In the genomic region with DNA sequence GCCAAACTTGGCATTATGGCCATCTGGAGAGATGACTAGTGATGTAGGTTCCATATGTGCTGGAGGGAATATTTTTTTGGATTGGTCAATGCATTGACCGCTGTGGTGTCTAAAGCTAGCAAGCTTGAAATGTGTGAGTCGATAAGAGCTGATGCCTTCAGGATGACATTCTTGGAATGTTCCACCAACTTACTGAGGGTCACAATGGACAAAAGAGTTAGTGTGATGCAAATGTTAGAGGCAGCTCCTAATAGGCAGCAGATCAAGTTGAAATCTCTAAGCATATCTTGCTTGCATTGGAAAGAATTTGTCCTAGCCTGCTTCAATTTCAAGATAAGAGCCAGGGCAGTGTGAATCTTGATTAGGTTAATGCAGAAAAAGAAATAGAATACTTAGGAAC, we compare ENCODE assay signal across 18 cellular contexts.
DNase-seq lines count a peak whose midpoint lies in the region; ATAC-seq, FAIRE-seq and TF ChIP-seq lines count a peak whose summit lies in the region.
"Had no signal": no experiment of that assay in that cellular context is flagged by ENCODE, and none has a peak within 500 bp of the region (broad histone marks: within the 10 kb centered on the region; RNA-seq: fewer than 3 reads in every experiment).

No MANE protein-coding gene starts in this region.

- H3K79me2 ChIP-seq in GM23338 (replicated peaks; ENCODE audit: insufficient read depth) (no peaks in the 10 kb centered on the region), endothelial cell of umbilical vein (ENCODE audit: control insufficient read depth, insufficient read depth, low read length) (no peaks in the 10 kb centered on the region), mesendoderm (ENCODE audit: control insufficient read depth, insufficient read depth, low read length) (no peaks in the 10 kb centered on the region)

- H2BK15ac ChIP-seq in mesendoderm (replicated peaks; ENCODE audit: low read depth) = no peak overlapping the region

- no peak overlapping the region for H3K4me3 Mint-ChIP-seq in GM23338
- no peak overlapping the region for H3K4me3 Mint-ChIP-seq in activated T-helper 2 cell treated with anti-CD3 and anti-CD28 coated beads, Interferon-gamma antibody, Interleukin-2, Interleukin-4, amounts not matched to agents 10 μg/mL and 5 μg/mL and 100 μg/mL, durations not matched to agents 14 hours and 24 hours and 36 hours (ENCODE audit: low read depth)
- H3K4me3 Mint-ChIP-seq: CD4-positive, alpha-beta memory T cell had no signal

- H3K9ac ChIP-seq in NT2/D1 (ENCODE audit: insufficient read length, low read depth) (no peak overlapping the region), endothelial cell of umbilical vein (replicated peaks; ENCODE audit: extremely low read depth, insufficient read depth, low read length) (no peak overlapping the region), mesendoderm (ENCODE audit: low read length) (no peak overlapping the region)

- peak; percentile 52 for FAIRE-seq in endothelial cell of umbilical vein (lab: Jason Lieb, UNC)
- FAIRE-seq: A204.1, GM12892, GM19239, H54, K562 had no signal

- H3K4me3 ChIP-seq in GM23338 (no peak overlapping the region), NT2/D1 (ENCODE audit: insufficient read length, low read depth) (no peak overlapping the region), endothelial cell of umbilical vein (replicated peaks in 1 of 3; ENCODE audit: insufficient read depth in 1 of 3, low read depth in 1 of 3, low read length in 3 of 3) (no peak overlapping the region), mesendoderm (ENCODE audit: low read length) (no peak overlapping the region)
- H3K4me3 ChIP-seq: K562 had no signal

- DNase-seq in GM23338 (ENCODE audit: low spot score) (peak; percentile 30), NT2/D1 (ENCODE audit: low read depth, low spot score) (peak; percentile 25), endothelial cell of umbilical vein (ENCODE audit: low read depth, low spot score) (no peak), mesendoderm (peak; percentile 59), NCI-H526 (lab: John Stamatoyannopoulos, UW) (no peak)
- no peak for DNase-seq in activated T-helper 2 cell treated with anti-CD3 and anti-CD28 coated beads, Interferon-gamma antibody, Interleukin-2, Interleukin-4, amounts not matched to agents 10 μg/mL and 5 μg/mL and 100 μg/mL, durations not matched to agents 14 hours and 24 hours and 36 hours (ENCODE audit: low spot score)
- DNase-seq: BE2C; CD4-positive, alpha-beta memory T cell; DMS79 treated with DMSO at 0.1 percent for 48 hours; EL; GDM1 had no signal

- no peaks in the 10 kb centered on the region for H3K9me2 ChIP-seq in GM23338 (ENCODE audit: insufficient read depth)

- BruUV-seq in endothelial cell of umbilical vein (replicated peaks; lab: Mats Ljungman, UMichigan) = no TSS peak

- no peaks in the 10 kb centered on the region for H3K9me3 Mint-ChIP-seq in GM23338
- no peaks in the 10 kb centered on the region for H3K9me3 Mint-ChIP-seq in activated T-helper 2 cell treated with anti-CD3 and anti-CD28 coated beads, Interferon-gamma antibody, Interleukin-2, Interleukin-4, amounts not matched to agents 10 μg/mL and 5 μg/mL and 100 μg/mL, durations not matched to agents 14 hours and 24 hours and 36 hours
- H3K9me3 Mint-ChIP-seq: CD4-positive, alpha-beta memory T cell had no signal

- CTCF ChIA-PET in endothelial cell of umbilical vein (lab: Charles Lee) = no interaction called here

- no peaks in the 10 kb centered on the region for H3K36me3 ChIP-seq in GM23338 (ENCODE audit: insufficient read depth)
- no peaks in the 10 kb centered on the region for H3K36me3 ChIP-seq in NT2/D1 (ENCODE audit: insufficient read depth, insufficient read length, low read length)
- H3K36me3 ChIP-seq in endothelial cell of umbilical vein (ENCODE audit: control insufficient read depth in 2 of 2, extremely low read depth in 1 of 2, insufficient read depth in 2 of 2, low read length in 2 of 2) = no peaks in the 10 kb centered on the region
- no peaks in the 10 kb centered on the region for H3K36me3 ChIP-seq in mesendoderm (ENCODE audit: control insufficient read depth, insufficient read depth, low read length)
- H3K36me3 ChIP-seq: BE2C had no signal

- no peaks in the 10 kb centered on the region for H4K20me1 ChIP-seq in GM23338 (replicated peaks; ENCODE audit: insufficient read depth)
- H4K20me1 ChIP-seq in endothelial cell of umbilical vein (replicated peaks; ENCODE audit: control insufficient read depth, extremely low read depth, insufficient read depth, low read length) = no peaks in the 10 kb centered on the region

- no peak overlapping the region for H3K56ac ChIP-seq in mesendoderm (ENCODE audit: low read length)

- no peaks in the 10 kb centered on the region for H3F3A ChIP-seq in GM23338 (replicated peaks; ENCODE audit: low read depth)

- H3K36me3 Mint-ChIP-seq in GM23338 (ENCODE audit: low read depth) = no peaks in the 10 kb centered on the region
- H3K36me3 Mint-ChIP-seq in activated T-helper 2 cell treated with anti-CD3 and anti-CD28 coated beads, Interferon-gamma antibody, Interleukin-2, Interleukin-4, amounts not matched to agents 10 μg/mL and 5 μg/mL and 100 μg/mL, durations not matched to agents 14 hours and 24 hours and 36 hours (ENCODE audit: low read depth) = no peaks in the 10 kb centered on the region
- H3K36me3 Mint-ChIP-seq: CD4-positive, alpha-beta memory T cell had no signal

- no peaks in the 10 kb centered on the region for H3K9me1 ChIP-seq in endothelial cell of umbilical vein (replicated peaks; ENCODE audit: control insufficient read depth, extremely low read depth, insufficient read depth, low read length)

- peaks cover 41% of the 10 kb centered on the region for H3K4me1 Mint-ChIP-seq in GM23338
- peaks cover 6% of the 10 kb centered on the region for H3K4me1 Mint-ChIP-seq in activated T-helper 2 cell treated with anti-CD3 and anti-CD28 coated beads, Interferon-gamma antibody, Interleukin-2, Interleukin-4, amounts not matched to agents 10 μg/mL and 5 μg/mL and 100 μg/mL, durations not matched to agents 14 hours and 24 hours and 36 hours (ENCODE audit: low read depth)

- no peak overlapping the region for H3K18ac ChIP-seq in mesendoderm (ENCODE audit: low read length)

- dilution Hi-C loops in endothelial cell of umbilical vein (cut with MboI; ENCODE audit: extremely low pct_ligation_motif_present, low sequenced_read_pairs) = no loop called here

- H3K79me1 ChIP-seq in mesendoderm (ENCODE audit: low read length) = no peaks in the 10 kb centered on the region

- no peak overlapping the region for H4K8ac ChIP-seq in mesendoderm (ENCODE audit: low read depth, low read length)

- H2AK5ac ChIP-seq in mesendoderm (ENCODE audit: low read length) = no peak overlapping the region

- H3K27me3 ChIP-seq in GM23338 (ENCODE audit: insufficient read depth) = no peaks in the 10 kb centered on the region
- H3K27me3 ChIP-seq in NT2/D1 (ENCODE audit: insufficient read depth, insufficient read length) = no peaks in the 10 kb centered on the region
- no peaks in the 10 kb centered on the region for H3K27me3 ChIP-seq in endothelial cell of umbilical vein (ENCODE audit: control insufficient read depth in 2 of 2, insufficient read depth in 2 of 2, low read length in 2 of 2)
- H3K27me3 ChIP-seq in mesendoderm (ENCODE audit: insufficient read depth, low read length, poor library complexity) = no peaks in the 10 kb centered on the region
- H3K27me3 ChIP-seq: BE2C had no signal

- POLR2A ChIA-PET in endothelial cell of umbilical vein (lab: Charles Lee) = no interaction called here

- ATAC-seq in GM23338 (no peak), HG03565 (IDR thresholded peaks at IDR 0.05; ENCODE audit: unreplicated experiment) (no peak)
- ATAC-seq: K562 had no signal

- H3K27me3 Mint-ChIP-seq in GM23338 (ENCODE audit: insufficient read depth, low read depth, poor library complexity) = peaks cover 2% of the 10 kb centered on the region
- H3K27me3 Mint-ChIP-seq in activated T-helper 2 cell treated with anti-CD3 and anti-CD28 coated beads, Interferon-gamma antibody, Interleukin-2, Interleukin-4, amounts not matched to agents 10 μg/mL and 5 μg/mL and 100 μg/mL, durations not matched to agents 14 hours and 24 hours and 36 hours (ENCODE audit: low read depth) = no peaks in the 10 kb centered on the region
- H3K27me3 Mint-ChIP-seq: CD4-positive, alpha-beta memory T cell had no signal

- H4K5ac ChIP-seq in mesendoderm (ENCODE audit: low read length) = no peak overlapping the region

- no peak overlapping the region for H3K23ac ChIP-seq in mesendoderm (ENCODE audit: low read length)

- H3K27ac Mint-ChIP-seq in GM23338 = 0 out of 2 replicates have a peak overlapping the region, but pooled peaks have one; percentile 44
- H3K27ac Mint-ChIP-seq in activated T-helper 2 cell treated with anti-CD3 and anti-CD28 coated beads, Interferon-gamma antibody, Interleukin-2, Interleukin-4, amounts not matched to agents 10 μg/mL and 5 μg/mL and 100 μg/mL, durations not matched to agents 14 hours and 24 hours and 36 hours = no peak overlapping the region

- TF ChIP-seq CTCF in GM23338 (conservative IDR thresholded peaks at IDR 0.05; ENCODE audit: low read depth in 2 of 2) = no peak
- TF ChIP-seq CTCF in endothelial cell of umbilical vein (IDR thresholded peaks at IDR 0.05; ENCODE audit: extremely low read depth in 1 of 2, insufficient read depth in 1 of 2, low read depth in 1 of 2, low read length in 2 of 2) = no peak

- no peaks in the 10 kb centered on the region; the same call in 1 of the 2 replicates for H3K9me3 ChIP-seq in NT2/D1 (ENCODE audit: insufficient read depth, low read length)
- H3K9me3 ChIP-seq in endothelial cell of umbilical vein (replicated peaks; ENCODE audit: control insufficient read depth, insufficient read depth, low read length) = no peaks in the 10 kb centered on the region
- H3K9me3 ChIP-seq: BE2C had no signal

- H3K4me1 ChIP-seq in GM23338 (ENCODE audit: insufficient read depth) (peaks cover 19% of the 10 kb centered on the region), NT2/D1 (ENCODE audit: insufficient read depth, insufficient read length) (no peaks in the 10 kb centered on the region), endothelial cell of umbilical vein (ENCODE audit: control insufficient read depth, extremely low read depth, insufficient read depth, low read length) (peaks cover 13% of the 10 kb centered on the region), mesendoderm (ENCODE audit: control insufficient read depth, low read depth, low read length) (no peaks in the 10 kb centered on the region)
- H3K4me1 ChIP-seq: BE2C had no signal

- intact Hi-C loops in endothelial cell of umbilical vein (cut with micrococcal nuclease) = loop anchor here (10.0 kb wide), 1 partner anchor 215 kb away; the partner anchor contains the start of gene AFF2
- intact Hi-C loops in activated T-helper 2 cell treated with anti-CD3 and anti-CD28 coated beads, Interferon-gamma antibody, Interleukin-2, Interleukin-4, amounts not matched to agents 10 μg/mL and 5 μg/mL and 100 μg/mL, durations not matched to agents 14 hours and 24 hours and 36 hours (cut with micrococcal nuclease) = no loop called here

- WGBS in mesendoderm (ENCODE audit: extremely low coverage, insufficient coverage, low lambda C conversion rate) = no CpG with 5 or more reads among the region's 2 CpGs

- no peak overlapping the region for H2BK5ac ChIP-seq in mesendoderm (ENCODE audit: low read length)

- no peak overlapping the region for H2AFZ ChIP-seq in GM23338
- no peak overlapping the region for H2AFZ ChIP-seq in endothelial cell of umbilical vein (ENCODE audit: low read depth, low read length)

- H2BK120ac ChIP-seq in mesendoderm (ENCODE audit: low read depth, low read length) = no peak overlapping the region

- H3K4ac ChIP-seq in mesendoderm (ENCODE audit: low read depth, low read length) = no peak overlapping the region

- H3K4me2 ChIP-seq in GM23338 (no peak overlapping the region), endothelial cell of umbilical vein (ENCODE audit: insufficient read depth, low read length) (no peak overlapping the region), mesendoderm (ENCODE audit: low read length) (no peak overlapping the region)

- H3K27ac ChIP-seq in GM23338 (ENCODE audit: low read depth) (no peak overlapping the region), endothelial cell of umbilical vein (ENCODE audit: insufficient read depth, low read depth, low read length) (no peak overlapping the region), mesendoderm (ENCODE audit: low read depth, low read length) (no peak overlapping the region)
- H3K27ac ChIP-seq: C4-2B had no signal

- TF ChIP-seq POLR2A in endothelial cell of umbilical vein (IDR thresholded peaks at IDR 0.05; ENCODE audit: low read depth, low read length) = no peak

Comparison
In these comparisons a context has a peak if more than half of its experiments do, and no peak if none do; other contexts are left out.
1. DNase-seq: peak in GM23338 (single experiment), NT2/D1 (single experiment) and mesendoderm (single experiment); none in endothelial cell of umbilical vein (single experiment), activated T-helper 2 cell treated with anti-CD3 and anti-CD28 coated beads, Interferon-gamma antibody, Interleukin-2, Interleukin-4, amounts not matched to agents 10 μg/mL and 5 μg/mL and 100 μg/mL, durations not matched to agents 14 hours and 24 hours and 36 hours (single experiment) and NCI-H526 (0 of 2).